Comparison of ENCODE assay signal across 8 cellular contexts in the genomic region with DNA sequence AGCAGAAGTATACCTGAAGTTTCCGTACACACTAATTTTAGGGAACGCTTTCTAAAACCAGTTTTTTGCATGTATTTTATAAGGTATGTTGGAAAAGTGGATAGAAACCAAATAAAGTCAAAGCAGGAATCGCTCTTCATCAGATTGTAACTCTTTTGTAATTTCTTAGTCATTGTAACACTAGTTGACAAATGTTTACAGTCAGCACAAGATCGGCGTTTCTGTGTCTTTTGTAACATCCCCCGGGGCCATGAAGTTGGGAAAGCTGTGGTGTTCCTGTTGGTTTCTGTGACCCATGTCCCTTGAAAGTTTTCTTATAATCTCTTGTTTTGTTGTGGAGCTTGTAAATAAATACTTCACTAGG. TPM values are rescaled to one million over a fixed set of nuclear protein-coding genes. Genes with fewer than 3 reads are reported as not detected.
DNase-seq lines count a peak whose midpoint lies in the region; ATAC-seq and TF ChIP-seq lines count a peak whose summit lies in the region.

No MANE protein-coding gene starts in this region.

- H4K20me1 ChIP-seq in OCI-LY7 (ENCODE audit: insufficient read depth, low read length), result no peaks in the 10 kb centered on the region

- TSS peak; percentile 63 for BruUV-seq in OCI-LY7 (replicated peaks; lab: Mats Ljungman, UMichigan)

- peak overlapping the region; percentile 84 for H3K4me3 Mint-ChIP-seq in activated CD8-positive, alpha-beta memory T cell treated with anti-CD3 and anti-CD28 coated beads, Interleukin-2, amount 10 ng/mL, durations not matched to agents 7 days and 5 days

- no peak for TF ChIP-seq POLR2A in lower leg skin (IDR thresholded peaks at IDR 0.05)

- no peaks in the 10 kb centered on the region for H3K9me2 ChIP-seq in OCI-LY7 (ENCODE audit: insufficient read depth, low read length)

- H3K27me3 Mint-ChIP-seq in activated CD8-positive, alpha-beta memory T cell treated with anti-CD3 and anti-CD28 coated beads, Interleukin-2, amount 10 ng/mL, durations not matched to agents 7 days and 5 days, result no peaks in the 10 kb centered on the region

- H3K4me2 ChIP-seq in OCI-LY7 (ENCODE audit: low read length), result peak overlapping the region; percentile 80

- intact Hi-C loops in OCI-LY7 (cut with micrococcal nuclease; ENCODE audit: unreplicated experiment) (loop anchor here (2.0 to 10.0 kb wide), 2 partner anchors 29 to 115 kb away; a partner anchor contains a TSS), lower leg skin (cut with DNase I; ENCODE audit: low total_unique reads) (no loop called here)

- H3K9me3 Mint-ChIP-seq in activated CD8-positive, alpha-beta memory T cell treated with anti-CD3 and anti-CD28 coated beads, Interleukin-2, amount 10 ng/mL, durations not matched to agents 7 days and 5 days (ENCODE audit: low read depth), result no peaks in the 10 kb centered on the region

- peaks cover 39% of the 10 kb centered on the region for H3K4me1 Mint-ChIP-seq in activated CD8-positive, alpha-beta memory T cell treated with anti-CD3 and anti-CD28 coated beads, Interleukin-2, amount 10 ng/mL, durations not matched to agents 7 days and 5 days

- peaks cover 19% of the 10 kb centered on the region for H3K4me1 ChIP-seq in OCI-LY7 (ENCODE audit: insufficient read depth, low read length, poor library complexity, severe bottlenecking)

- peaks cover 29% of the 10 kb centered on the region for H3K36me3 Mint-ChIP-seq in activated CD8-positive, alpha-beta memory T cell treated with anti-CD3 and anti-CD28 coated beads, Interleukin-2, amount 10 ng/mL, durations not matched to agents 7 days and 5 days

- H3K36me3 ChIP-seq in OCI-LY7 (ENCODE audit: insufficient read depth, low read length), result no peaks in the 10 kb centered on the region

- H3K9me3 ChIP-seq in OCI-LY7 (ENCODE audit: low read length), result no peaks in the 10 kb centered on the region

- peak; percentile 11 for ATAC-seq in activated CD8-positive, alpha-beta memory T cell treated with anti-CD3 and anti-CD28 coated beads, Interleukin-2, amount 10 ng/mL, durations not matched to agents 7 days and 5 days
- ATAC-seq in HG02678 (IDR thresholded peaks at IDR 0.05; ENCODE audit: unreplicated experiment), result peak; percentile 23

- no peak for TF ChIP-seq CTCF in OCI-LY7 (conservative IDR thresholded peaks at IDR 0.05; ENCODE audit: low read length)
- no peak for TF ChIP-seq CTCF in lower leg skin (IDR thresholded peaks at IDR 0.05)

- POLR2A ChIA-PET in OCI-LY7 (lab: Charles Lee), result interaction anchor here (0.6 to 2.4 kb wide), 4 partner anchors 11 to 249 kb away, joined by 3 to 9 read pairs (median 4); a partner anchor contains a TSS

- peak overlapping the region; percentile 99 for H3K27ac Mint-ChIP-seq in activated CD8-positive, alpha-beta memory T cell treated with anti-CD3 and anti-CD28 coated beads, Interleukin-2, amount 10 ng/mL, durations not matched to agents 7 days and 5 days

- H3K79me2 ChIP-seq in OCI-LY7 (ENCODE audit: insufficient read depth, low read depth, low read length), result peaks cover 9% of the 10 kb centered on the region; the same call in 1 of the 2 replicates

- WGBS in lower leg skin, 2 donors, result 1% methylated on average over 6 of the region's 6 CpGs

- H3K4me3 ChIP-seq in OCI-LY7 (ENCODE audit: low read depth, low read length, poor library complexity, severe bottlenecking), result peak overlapping the region; percentile 76
- H3K4me3 ChIP-seq in lower leg skin (ENCODE audit: low read depth, poor library complexity, severe bottlenecking), result peak overlapping the region; percentile 54

- DNase-seq in activated CD8-positive, alpha-beta memory T cell treated with anti-CD3 and anti-CD28 coated beads, Interleukin-2, amount 10 ng/mL, durations not matched to agents 7 days and 5 days, result peak; percentile 47
- DNase-seq in activated CD8-positive, alpha-beta memory T cell treated with anti-CD3 and anti-CD28 coated beads, Interleukin-2, amount 50 U/mL, for 4 hours, result no peak
- no peak for DNase-seq in OCI-LY7 (ENCODE audit: low spot score)
- DNase-seq in caudate nucleus (lab: John Stamatoyannopoulos, UW), result no peak
- DNase-seq in lower leg skin (ENCODE audit: low spot score in 2 of 2), result peak; percentile 71 to 93
- peak in 2 of 49 donors; percentile 1 to 3 for DNase-seq in substantia nigra (lab: John Stamatoyannopoulos, UW)
- no peak for DNase-seq in OCI-M2 (lab: John Stamatoyannopoulos, UW; ENCODE audit: unreplicated experiment)

- CTCF ChIA-PET in activated CD8-positive, alpha-beta memory T cell treated with anti-CD3 and anti-CD28 coated beads, Interleukin-2, amount 10 ng/mL, durations not matched to agents 7 days and 5 days (lab: Charles Lee), result interaction anchor here (0.6 to 2.5 kb wide), 6 partner anchors 11 to 1718 kb away, joined by 3 to 12 read pairs (median 4); a partner anchor contains a TSS
- CTCF ChIA-PET in OCI-LY7 (lab: Charles Lee; ENCODE audit: unreplicated experiment), result no interaction called here

- H3K27ac ChIP-seq in OCI-LY7 (ENCODE audit: low read depth, low read length, poor library complexity, severe bottlenecking), result peak overlapping the region; percentile 79
- H3K27ac ChIP-seq in caudate nucleus (ENCODE audit: low read depth, low read length), result peak overlapping the region; percentile 84
- H3K27ac ChIP-seq in substantia nigra (ENCODE audit: low read depth, low read length, poor library complexity, severe bottlenecking), result peak overlapping the region; percentile 77

- peak overlapping the region; percentile 99 for H2AFZ ChIP-seq in OCI-LY7 (ENCODE audit: low read length)

RNA-seq across cellular contexts. Expression of a gene that starts 0.5 kb away (rescaled TPM):
- total RNA-seq in activated CD8-positive, alpha-beta memory T cell treated with anti-CD3 and anti-CD28 coated beads, Interleukin-2, amount 10 ng/mL, durations not matched to agents 7 days and 5 days, result 10 to 100 TPM; 63.9 to 73.0 TPM
- 13.0 and 16.3 TPM in 2 replicates for total RNA-seq in OCI-LY7 (2014; rRNA removed; shearing (Covaris generic))
- total RNA-seq in OCI-LY7 (2022) (5.4 and 6.0 TPM in 2 replicates), lower leg skin (10 to 100 TPM in 1 of 4 donors, 1 to 10 TPM in 3; 4.8 to 12.2 (median 5.4) TPM)

RNA-seq across cellular contexts. Expression of a gene that starts 28.3 kb away (rescaled TPM):
- 1 to 10 TPM; 5.1 to 8.3 TPM for total RNA-seq in activated CD8-positive, alpha-beta memory T cell treated with anti-CD3 and anti-CD28 coated beads, Interleukin-2, amount 10 ng/mL, durations not matched to agents 7 days and 5 days
- total RNA-seq in OCI-LY7 (2014; rRNA removed; shearing (Covaris generic)), result 0.25 and 0.49 TPM in 2 replicates
- total RNA-seq in OCI-LY7 (2022) (0.83 and 0.91 TPM in 2 replicates), lower leg skin (1 to 10 TPM; 2.5 to 4.9 (median 3.9) TPM)

Comparison
In these comparisons a context has a peak if more than half of its experiments do, and no peak if none do; other contexts are left out.
1. DNase-seq: peak in activated CD8-positive, alpha-beta memory T cell treated with anti-CD3 and anti-CD28 coated beads, Interleukin-2, amount 10 ng/mL, durations not matched to agents 7 days and 5 days (single experiment) and lower leg skin (2 of 2); none in activated CD8-positive, alpha-beta memory T cell treated with anti-CD3 and anti-CD28 coated beads, Interleukin-2, amount 50 U/mL, for 4 hours (single experiment), OCI-LY7 (single experiment), caudate nucleus (0 of 61) and OCI-M2 (single experiment).
2. Peak in every context shown above with its lines, with median percentiles within 50 percentile points of each other: H3K27ac ChIP-seq.